Comparison of ENCODE assay signal across 1 cellular context in genomic region chr17:49621420-49621819, GRCh38.
TF ChIP-seq lines count a peak whose summit lies in the region.

No MANE protein-coding gene starts in this region.

TF ChIP-seq in K562, 482 proteins besides CTCF, POLR2A, EP300 and RAD21:
- TF ChIP-seq GMEB1 (CRISPR knock-in tag; IDR thresholded peaks at IDR 0.05) (no peak), ATF3 (IDR thresholded peaks at IDR 0.05) (no peak), ATF3 (CRISPR knock-in tag; conservative IDR thresholded peaks at IDR 0.05) (no peak), ELF1 (tag; IDR thresholded peaks at IDR 0.05) (no peak), ZNF507 (tag; conservative IDR thresholded peaks at IDR 0.05) (no peak), RBM25 (IDR thresholded peaks at IDR 0.05; ENCODE audit: low read depth, low read length, severe bottlenecking) (peak; percentile 49), ZNF224 (CRISPR knock-in tag; IDR thresholded peaks at IDR 0.05) (no peak), POLR3A (IDR thresholded peaks at IDR 0.05; ENCODE audit: borderline replicate concordance, extremely low read depth, insufficient read depth, insufficient read length) (no peak)
